1 cellular context compared by ENCODE assay signal in genomic region chr5:128503727-128504126, GRCh38. TPM values are rescaled to one million over a fixed set of nuclear protein-coding genes. Genes with fewer than 3 reads are reported as not detected.
"Had no signal": no experiment of that assay in that cellular context is flagged by ENCODE, and none has a peak within 500 bp of the region (broad histone marks: within the 10 kb centered on the region; RNA-seq: fewer than 3 reads in every experiment).

No MANE protein-coding gene starts in this region.

RNA-seq across cellular contexts. Expression of gene FBN2, which starts 34.3 kb away (rescaled TPM):
- total RNA-seq: OCI-LY7 had no signal
